In the genomic region with DNA sequence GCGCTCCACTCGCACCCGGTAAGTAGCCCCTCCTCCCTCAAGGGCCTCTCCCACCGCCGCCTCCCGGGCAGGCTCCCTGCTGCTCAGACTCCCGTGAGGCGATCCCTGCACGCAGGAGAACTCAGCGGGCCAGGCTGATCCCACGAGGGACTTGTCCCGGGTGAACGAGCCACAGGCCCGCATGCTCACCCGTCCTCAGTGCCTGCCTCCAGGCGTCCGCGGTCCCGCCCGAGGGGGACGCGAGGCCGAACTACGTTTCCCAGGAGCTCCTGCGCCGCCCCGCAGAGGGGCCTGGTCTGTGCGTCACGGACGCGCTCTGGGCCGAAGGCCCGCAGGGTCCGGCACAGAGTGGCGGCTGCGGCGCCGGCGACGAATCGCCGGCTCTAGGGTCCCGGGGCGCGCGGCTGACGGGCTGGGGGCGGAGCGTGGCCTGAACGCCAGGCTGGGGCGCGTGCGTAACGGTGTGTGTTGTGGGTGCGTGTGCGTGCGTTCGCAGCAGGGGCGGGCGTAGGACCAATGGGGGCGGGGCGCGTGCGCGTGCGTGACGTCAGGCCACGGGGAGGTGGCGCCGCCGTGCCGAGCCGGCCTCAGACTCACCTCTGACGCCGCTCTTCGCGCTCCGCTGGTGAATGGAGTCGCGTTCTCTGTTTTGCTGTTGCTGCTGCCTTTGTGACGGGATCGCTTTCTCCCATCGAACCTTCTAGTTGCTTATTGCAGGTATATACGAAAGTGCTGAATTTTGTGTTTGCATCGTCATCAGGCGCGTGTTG, we compare ENCODE assay signal across 8 cellular contexts. TPM values are rescaled to one million over a fixed set of nuclear protein-coding genes. Genes with fewer than 3 reads are reported as not detected.
DNase-seq lines count a peak whose midpoint lies in the region; ATAC-seq and TF ChIP-seq lines count a peak whose summit lies in the region.

A gene (plus strand): TSS at position 590 of the 770 bp plus-strand sequence. CDS start 13,866 bp downstream, outside the sequence.
A gene (minus strand): TSS at position 237 of the 770 bp plus-strand sequence. CDS start 8,356 bp downstream, outside the sequence.

- H3K4me1 ChIP-seq in SK-N-SH (ENCODE audit: control insufficient read depth in 1 of 2, insufficient read depth in 2 of 2, low read depth in 1 of 2, low read length in 1 of 2) (no peaks in the 10 kb centered on the region; a peak in 1 of 4 replicates), osteoblast (ENCODE audit: insufficient read depth, low read length) (no peaks in the 10 kb centered on the region), thoracic aorta (ENCODE audit: control insufficient read depth in 1 of 2, low read depth in 2 of 2) (peaks cover 6 to 8% of the 10 kb centered on the region in 2 donors)

- H3K4me3 ChIP-seq in HFF-Myc (replicated peaks; ENCODE audit: low read depth, low read length) (peak within 1 kb of the TSS; percentile 79), SK-N-SH (ENCODE audit: low read depth in 2 of 2, low read length in 1 of 2) (peak within 1 kb of the TSS; percentile 78 to 84), osteoblast (ENCODE audit: insufficient read depth, low read length) (peak within 1 kb of the TSS; percentile 88), thoracic aorta (peak within 1 kb of the TSS; percentile 93)

- 0% methylated on average over 23 of the region's 87 CpGs for WGBS in SK-N-SH (ENCODE audit: low lambda C conversion rate)

- peaks cover 45% of the 10 kb centered on the region for H3K36me3 Mint-ChIP-seq in activated naive CD8-positive, alpha-beta T cell
- H3K36me3 Mint-ChIP-seq in glutamatergic neuron (ENCODE audit: unreplicated experiment) = peaks cover 43% of the 10 kb centered on the region

- no peaks in the 10 kb centered on the region for H3K9me2 ChIP-seq in SK-N-SH

- H3K9me3 ChIP-seq in SK-N-SH = peaks cover 24% of the 10 kb centered on the region
- H3K9me3 ChIP-seq in osteoblast (ENCODE audit: low read depth, low read length) = peaks cover 3% of the 10 kb centered on the region
- H3K9me3 ChIP-seq in thoracic aorta = peaks cover 70% of the 10 kb centered on the region

- no peak for TF ChIP-seq EP300 in SK-N-SH (IDR thresholded peaks at IDR 0.05; ENCODE audit: borderline replicate concordance in 1 of 2, low read depth in 1 of 2, low read length in 1 of 2)

- H4K20me1 ChIP-seq in SK-N-SH (ENCODE audit: insufficient read depth) (no peaks in the 10 kb centered on the region), osteoblast (ENCODE audit: insufficient read depth, low read length) (no peaks in the 10 kb centered on the region)

- DNase-seq in GM04503 (ENCODE audit: low read depth) = peak; percentile 72
- peak; percentile 73 for DNase-seq in HFF-Myc (ENCODE audit: extremely low read depth, low read depth)
- peak; percentile 88 for DNase-seq in MV-4-11 (lab: John Stamatoyannopoulos, UW)
- DNase-seq in SK-N-SH = peak; percentile 95
- peak; percentile 99 for DNase-seq in glutamatergic neuron
- peak; percentile 95 for DNase-seq in osteoblast (ENCODE audit: insufficient read length, low spot score, missing footprints)
- DNase-seq in thoracic aorta (ENCODE audit: low spot score) = peak; percentile 76

- H3K27me3 Mint-ChIP-seq in activated naive CD8-positive, alpha-beta T cell = no peaks in the 10 kb centered on the region
- peaks cover 8% of the 10 kb centered on the region for H3K27me3 Mint-ChIP-seq in glutamatergic neuron (ENCODE audit: unreplicated experiment)

- H3K4me2 ChIP-seq in SK-N-SH (peak within 1 kb of the TSS; percentile 80), osteoblast (ENCODE audit: insufficient read depth, low read length) (peak within 1 kb of the TSS; percentile 94)

- H3K79me2 ChIP-seq in SK-N-SH (ENCODE audit: insufficient read depth) = no peaks in the 10 kb centered on the region
- peaks cover 6% of the 10 kb centered on the region for H3K79me2 ChIP-seq in osteoblast (ENCODE audit: insufficient read depth, low read length)

- peak within 1 kb of the TSS; percentile 73 for H3K9ac ChIP-seq in SK-N-SH

- no peak for TF ChIP-seq RAD21 in SK-N-SH (IDR thresholded peaks at IDR 0.05; ENCODE audit: low read length)

- POLR2A ChIA-PET in SK-N-SH (lab: Yijun Ruan, JAX) = interaction anchor here (1.5 to 3.0 kb wide), 2 partner anchors 50 to 51 kb away, joined by 5 to 18 read pairs; a partner anchor contains a TSS

- H3K36me3 ChIP-seq in SK-N-SH (replicated peaks in 1 of 2; ENCODE audit: control insufficient read depth in 1 of 2, insufficient read depth in 2 of 2, low read length in 1 of 2) (peaks cover 19 to 36% of the 10 kb centered on the region in 2 experiments), osteoblast (ENCODE audit: insufficient read depth, low read length) (peaks cover 9% of the 10 kb centered on the region), thoracic aorta (peaks cover 18% of the 10 kb centered on the region)

- peak within 1 kb of the TSS; percentile 97 for H3K27ac Mint-ChIP-seq in activated naive CD8-positive, alpha-beta T cell
- H3K27ac Mint-ChIP-seq in glutamatergic neuron (ENCODE audit: unreplicated experiment) = peak within 1 kb of the TSS; percentile 98

- peak within 1 kb of the TSS; percentile 96 for H3K4me3 Mint-ChIP-seq in activated naive CD8-positive, alpha-beta T cell
- H3K4me3 Mint-ChIP-seq in glutamatergic neuron (ENCODE audit: unreplicated experiment) = peak within 1 kb of the TSS; percentile 97

- H3K27me3 ChIP-seq in SK-N-SH (ENCODE audit: insufficient read depth) (no peaks in the 10 kb centered on the region), osteoblast (ENCODE audit: insufficient read depth, low read length) (no peaks in the 10 kb centered on the region), thoracic aorta (replicated peaks; ENCODE audit: insufficient read depth) (no peaks in the 10 kb centered on the region)

- peaks cover 20% of the 10 kb centered on the region for H3F3A ChIP-seq in SK-N-SH (replicated peaks; ENCODE audit: insufficient read depth)

- H2AFZ ChIP-seq in SK-N-SH (ENCODE audit: low read depth) (peak within 1 kb of the TSS; percentile 96), osteoblast (ENCODE audit: low read length) (peak within 1 kb of the TSS; percentile 99)

- H3K9me3 Mint-ChIP-seq in activated naive CD8-positive, alpha-beta T cell (ENCODE audit: low read depth) = peaks cover 21% of the 10 kb centered on the region
- peaks cover 37% of the 10 kb centered on the region for H3K9me3 Mint-ChIP-seq in glutamatergic neuron (ENCODE audit: unreplicated experiment)

- CTCF ChIA-PET in SK-N-SH (lab: Yijun Ruan, JAX) = interaction anchor here (1.4 kb wide), 1 partner anchor 10 kb away, joined by 3 read pairs; no protein-coding TSS in a partner anchor

- TF ChIP-seq CTCF in HFF-Myc (IDR thresholded peaks at IDR 0.05; ENCODE audit: low read depth, low read length, missing control alignments) (no peak), SK-N-SH (IDR thresholded peaks at IDR 0.05) (no peak), glutamatergic neuron (IDR thresholded peaks at IDR 0.05; ENCODE audit: partially characterized antibody, unreplicated experiment) (no peak), osteoblast (IDR thresholded peaks at IDR 0.05; ENCODE audit: extremely low read depth, low read depth, low read length) (no peak), thoracic aorta (IDR thresholded peaks at IDR 0.05) (no peak)

- peaks cover 22% of the 10 kb centered on the region for H3K4me1 Mint-ChIP-seq in activated naive CD8-positive, alpha-beta T cell (ENCODE audit: low read depth)
- peaks cover 7% of the 10 kb centered on the region for H3K4me1 Mint-ChIP-seq in glutamatergic neuron (ENCODE audit: low read depth, unreplicated experiment)

- peak; percentile 98 for ATAC-seq in thoracic aorta (ENCODE audit: insufficient number of reproducible peaks, low FRiP score, low read depth)

- peak within 1 kb of the TSS; percentile 85 to 94 for H3K27ac ChIP-seq in SK-N-SH (ENCODE audit: low read depth in 2 of 2, low read length in 1 of 2)
- H3K27ac ChIP-seq in osteoblast (ENCODE audit: low read depth, low read length) = peak within 1 kb of the TSS; percentile 98
- H3K27ac ChIP-seq in thoracic aorta = peak within 1 kb of the TSS; percentile 86 to 94

TF ChIP-seq in SK-N-SH, 30 proteins besides CTCF, POLR2A, EP300 and RAD21 (continues in another document):
- TF ChIP-seq POLR2AphosphoS5 (IDR thresholded peaks at IDR 0.05; ENCODE audit: low read depth, low read length) (peak; percentile 85), NRF1 (IDR thresholded peaks at IDR 0.05; ENCODE audit: low read depth, low read length) (peak; percentile 78)
- TF ChIP-seq, protein P1, sequence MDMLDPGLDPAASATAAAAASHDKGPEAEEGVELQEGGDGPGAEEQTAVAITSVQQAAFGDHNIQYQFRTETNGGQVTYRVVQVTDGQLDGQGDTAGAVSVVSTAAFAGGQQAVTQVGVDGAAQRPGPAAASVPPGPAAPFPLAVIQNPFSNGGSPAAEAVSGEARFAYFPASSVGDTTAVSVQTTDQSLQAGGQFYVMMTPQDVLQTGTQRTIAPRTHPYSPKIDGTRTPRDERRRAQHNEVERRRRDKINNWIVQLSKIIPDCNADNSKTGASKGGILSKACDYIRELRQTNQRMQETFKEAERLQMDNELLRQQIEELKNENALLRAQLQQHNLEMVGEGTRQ (IDR thresholded peaks at IDR 0.05; ENCODE audit: borderline replicate concordance, low read depth, low read length) = no peak
- TF ChIP-seq, protein P2, sequence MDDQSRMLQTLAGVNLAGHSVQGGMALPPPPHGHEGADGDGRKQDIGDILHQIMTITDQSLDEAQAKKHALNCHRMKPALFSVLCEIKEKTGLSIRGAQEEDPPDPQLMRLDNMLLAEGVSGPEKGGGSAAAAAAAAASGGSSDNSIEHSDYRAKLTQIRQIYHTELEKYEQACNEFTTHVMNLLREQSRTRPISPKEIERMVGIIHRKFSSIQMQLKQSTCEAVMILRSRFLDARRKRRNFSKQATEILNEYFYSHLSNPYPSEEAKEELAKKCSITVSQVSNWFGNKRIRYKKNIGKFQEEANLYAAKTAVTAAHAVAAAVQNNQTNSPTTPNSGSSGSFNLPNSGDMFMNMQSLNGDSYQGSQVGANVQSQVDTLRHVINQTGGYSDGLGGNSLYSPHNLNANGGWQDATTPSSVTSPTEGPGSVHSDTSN (IDR thresholded peaks at IDR 0.05) = no peak

RNA-seq across cellular contexts. Expression of the first gene that starts in this region (rescaled TPM):
- 4.0 and 4.5 TPM in 2 replicates for polyA plus RNA-seq in SK-N-SH (2012; rRNA removed)
- polyA plus RNA-seq in SK-N-SH (2012; cell fraction: cytosol; rRNA removed) = 2.1 and 2.4 TPM in 2 replicates
- 8.9 and 18.4 TPM in 2 replicates for polyA plus RNA-seq in SK-N-SH (2012; cell fraction: nucleus; rRNA removed)
- total RNA-seq in glutamatergic neuron (ENCODE audit: unreplicated experiment) (29.8 TPM), osteoblast (9.8 and 11.5 TPM in 2 replicates), thoracic aorta (10 to 100 TPM; 13.9 to 14.7 TPM)

RNA-seq across cellular contexts. Expression of the second gene that starts in this region (rescaled TPM):
- polyA plus RNA-seq in SK-N-SH (2012; rRNA removed) = 0.33 and 0.50 TPM in 2 replicates
- polyA plus RNA-seq in SK-N-SH (2012; cell fraction: cytosol; rRNA removed) = 0.27 and 0.30 TPM in 2 replicates
- 0.74 and 1.8 TPM in 2 replicates for polyA plus RNA-seq in SK-N-SH (2012; cell fraction: nucleus; rRNA removed)
- total RNA-seq in glutamatergic neuron (ENCODE audit: unreplicated experiment) = 9.2 TPM
- 1.4 and 1.5 TPM in 2 replicates for total RNA-seq in osteoblast
- total RNA-seq in thoracic aorta = 1 to 10 TPM; 4.3 to 5.4 TPM

Comparison
In these comparisons a context has a peak if more than half of its experiments do, and no peak if none do; other contexts are left out.
1. Peak in every context shown above with its lines: DNase-seq, ATAC-seq, H3K4me3 ChIP-seq and H3K27ac ChIP-seq.